In genomic region chr19:31232220-31232619, GRCh38 we compare ENCODE assay signal across 16 cellular contexts.
DNase-seq lines count a peak whose midpoint lies in the region; ATAC-seq and TF ChIP-seq lines count a peak whose summit lies in the region.
"Had no signal": no experiment of that assay in that cellular context is flagged by ENCODE, and none has a peak within 500 bp of the region (broad histone marks: within the 10 kb centered on the region; RNA-seq: fewer than 3 reads in every experiment).

No MANE protein-coding gene starts in this region.

- H2BK120ac ChIP-seq in trophoblast cell (ENCODE audit: insufficient read depth, low read length, poor library complexity), result no peak overlapping the region

- H3K4me1 ChIP-seq in GM23338 (ENCODE audit: insufficient read depth), result no peaks in the 10 kb centered on the region
- H3K4me1 ChIP-seq in RWPE2 (ENCODE audit: insufficient read depth, poor library complexity, severe bottlenecking), result no peaks in the 10 kb centered on the region
- H3K4me1 ChIP-seq in trophoblast cell (ENCODE audit: control insufficient read depth in 1 of 2, insufficient read depth in 2 of 2, low read length in 2 of 2), result no peaks in the 10 kb centered on the region
- H3K4me1 ChIP-seq: tibial artery had no signal

- no peaks in the 10 kb centered on the region for H3K79me2 ChIP-seq in GM23338 (replicated peaks; ENCODE audit: insufficient read depth)
- no peaks in the 10 kb centered on the region for H3K79me2 ChIP-seq in trophoblast cell (ENCODE audit: control insufficient read depth, insufficient read depth, low read length, poor library complexity)

- H4K12ac ChIP-seq in trophoblast cell (ENCODE audit: low read depth, low read length), result no peak overlapping the region

- no peak overlapping the region for H4K91ac ChIP-seq in trophoblast cell (ENCODE audit: low read depth, low read length)

- no peaks in the 10 kb centered on the region for H3K36me3 ChIP-seq in GM23338 (ENCODE audit: insufficient read depth)
- no peaks in the 10 kb centered on the region for H3K36me3 ChIP-seq in RWPE2 (ENCODE audit: low read depth)
- H3K36me3 ChIP-seq in trophoblast cell (ENCODE audit: control insufficient read depth in 1 of 2, insufficient read depth in 2 of 2, low read length in 2 of 2), result no peaks in the 10 kb centered on the region
- H3K36me3 ChIP-seq: tibial artery had no signal

- no peaks in the 10 kb centered on the region for H3K79me1 ChIP-seq in trophoblast cell (ENCODE audit: low read length)

- TF ChIP-seq CTCF in GM23338 (conservative IDR thresholded peaks at IDR 0.05; ENCODE audit: low read depth in 2 of 2) (peak; percentile 35 to 47), RWPE2 (IDR thresholded peaks at IDR 0.05; ENCODE audit: poor library complexity, severe bottlenecking) (no peak), epithelial cell of proximal tubule (conservative IDR thresholded peaks at IDR 0.05; ENCODE audit: low read depth, low read length) (peak; percentile 43), progenitor cell of endocrine pancreas (IDR thresholded peaks at IDR 0.05; ENCODE audit: unreplicated experiment) (peak; percentile 25)

- H2AFZ ChIP-seq in GM23338, result no peak overlapping the region
- H2AFZ ChIP-seq in trophoblast cell (ENCODE audit: insufficient read depth, low read length, poor library complexity), result no peak overlapping the region

- no CpG with 5 or more reads among the region's 4 CpGs for WGBS in trophoblast cell (ENCODE audit: extremely low coverage, insufficient coverage, insufficient read length)

- no peak overlapping the region for H3K27ac Mint-ChIP-seq in GM23338
- no peak overlapping the region for H3K27ac Mint-ChIP-seq in progenitor cell of endocrine pancreas
- H3K27ac Mint-ChIP-seq: activated naive CD8-positive, alpha-beta T cell had no signal

- H3K4me2 ChIP-seq in GM23338 (no peak overlapping the region), trophoblast cell (ENCODE audit: low read length) (no peak overlapping the region)

- H3K4ac ChIP-seq in trophoblast cell (ENCODE audit: low read depth, low read length), result no peak overlapping the region

- H3K9me2 ChIP-seq in GM23338 (ENCODE audit: insufficient read depth), result no peaks in the 10 kb centered on the region

- H2BK5ac ChIP-seq in trophoblast cell (ENCODE audit: low read depth, low read length, poor library complexity), result no peak overlapping the region

- no peaks in the 10 kb centered on the region for H3F3A ChIP-seq in GM23338 (replicated peaks; ENCODE audit: low read depth)

- no peak overlapping the region for H3K23ac ChIP-seq in trophoblast cell (ENCODE audit: low read length)

- no peak overlapping the region for H2BK12ac ChIP-seq in trophoblast cell (ENCODE audit: low read length)

- H3K4me3 ChIP-seq in GM23338 (no peak overlapping the region), RWPE2 (ENCODE audit: severe bottlenecking) (no peak overlapping the region), epithelial cell of proximal tubule (ENCODE audit: low read depth, low read length) (no peak overlapping the region), trophoblast cell (ENCODE audit: low read depth, low read length) (no peak overlapping the region)
- H3K4me3 ChIP-seq: tibial artery had no signal

- H3K14ac ChIP-seq in trophoblast cell (ENCODE audit: low read length), result no peak overlapping the region

- H3K27me3 Mint-ChIP-seq in GM23338 (ENCODE audit: insufficient read depth, low read depth, poor library complexity), result peaks cover 3% of the 10 kb centered on the region
- H3K27me3 Mint-ChIP-seq in progenitor cell of endocrine pancreas, result peaks cover 4% of the 10 kb centered on the region

- H3K36me3 Mint-ChIP-seq in GM23338 (ENCODE audit: low read depth) (no peaks in the 10 kb centered on the region), progenitor cell of endocrine pancreas (ENCODE audit: insufficient read depth) (no peaks in the 10 kb centered on the region)

- H3K18ac ChIP-seq in trophoblast cell (ENCODE audit: low read length), result no peak overlapping the region

- H3K27me3 ChIP-seq in GM23338 (ENCODE audit: insufficient read depth), result no peaks in the 10 kb centered on the region
- no peaks in the 10 kb centered on the region for H3K27me3 ChIP-seq in RWPE2 (ENCODE audit: insufficient read depth, poor library complexity, severe bottlenecking)
- no peaks in the 10 kb centered on the region for H3K27me3 ChIP-seq in trophoblast cell (ENCODE audit: insufficient read depth, low read length)
- H3K27me3 ChIP-seq: tibial artery had no signal

- H3K9ac ChIP-seq in trophoblast cell (ENCODE audit: low read length), result no peak overlapping the region

- DNase-seq in GM23338 (ENCODE audit: low spot score) (peak; percentile 48), RWPE2 (ENCODE audit: low spot score) (no peak), epithelial cell of proximal tubule (ENCODE audit: low read depth) (no peak), progenitor cell of endocrine pancreas (ENCODE audit: low spot score, unreplicated experiment) (no peak), middle frontal gyrus (ENCODE audit: extremely low spot score, low spot score) (no peak), trophoblast cell (no peak), NCI-H187 (lab: John Stamatoyannopoulos, UW) (no peak)
- DNase-seq: activated CD4-positive, alpha-beta T cell treated with anti-CD3 and anti-CD28 coated beads for 48 hours; caudate nucleus; MV-4-11; NCI-H2081; NCI-H748 treated with DMSO at 0.1 percent for 48 hours; tibial artery had no signal

- H3K9me3 Mint-ChIP-seq in GM23338, result no peaks in the 10 kb centered on the region
- no peaks in the 10 kb centered on the region for H3K9me3 Mint-ChIP-seq in progenitor cell of endocrine pancreas (ENCODE audit: low read depth)

- H3K9me3 ChIP-seq in RWPE2 (ENCODE audit: severe bottlenecking), result peaks cover 2% of the 10 kb centered on the region
- H3K9me3 ChIP-seq in trophoblast cell (ENCODE audit: insufficient read depth, low read depth, low read length), result no peaks in the 10 kb centered on the region
- H3K9me3 ChIP-seq: tibial artery had no signal

- ATAC-seq in GM23338, result peak; percentile 91
- peak; percentile 49; the same call in 1 of the 3 replicates for ATAC-seq in RWPE2 (ENCODE audit: low read depth)
- ATAC-seq in HG02852 (IDR thresholded peaks at IDR 0.05; ENCODE audit: unreplicated experiment), result no peak
- ATAC-seq: HepG2 had no signal

- H3K4me1 Mint-ChIP-seq in GM23338, result peaks cover 8% of the 10 kb centered on the region; the same call in 2 of the 3 replicates
- peaks cover 10% of the 10 kb centered on the region for H3K4me1 Mint-ChIP-seq in progenitor cell of endocrine pancreas (ENCODE audit: low read depth)

- no peaks in the 10 kb centered on the region for H4K20me1 ChIP-seq in GM23338 (replicated peaks; ENCODE audit: insufficient read depth)

- H3K4me3 Mint-ChIP-seq in GM23338 (no peak overlapping the region), progenitor cell of endocrine pancreas (ENCODE audit: low read depth) (no peak overlapping the region)
- H3K4me3 Mint-ChIP-seq: activated naive CD8-positive, alpha-beta T cell had no signal

- no peak overlapping the region for H2AK5ac ChIP-seq in trophoblast cell (ENCODE audit: low read length)

- no peak overlapping the region for H4K8ac ChIP-seq in trophoblast cell (ENCODE audit: low read depth, low read length)

- H3K27ac ChIP-seq in GM23338 (ENCODE audit: low read depth), result no peak overlapping the region
- H3K27ac ChIP-seq in RWPE2 (ENCODE audit: poor library complexity, severe bottlenecking), result peak overlapping the region; percentile 31
- H3K27ac ChIP-seq in trophoblast cell (ENCODE audit: low read depth, low read length), result no peak overlapping the region
- H3K27ac ChIP-seq: tibial artery had no signal

TF ChIP-seq in GM23338, 12 proteins besides CTCF, POLR2A, EP300 and RAD21 (continues in another document):
- TF ChIP-seq POLR2AphosphoS5 (IDR thresholded peaks at IDR 0.05; ENCODE audit: low read depth), result no peak
- no peak for TF ChIP-seq ZNF331 (CRISPR knock-in tag; IDR thresholded peaks at IDR 0.05; ENCODE audit: low read depth)
- TF ChIP-seq STAT1 (IDR thresholded peaks at IDR 0.05; ENCODE audit: unreplicated experiment), result no peak
- TF ChIP-seq EZH2phosphoT487 (IDR thresholded peaks at IDR 0.05; ENCODE audit: unreplicated experiment), result no peak
- no peak for TF ChIP-seq EZH2 (IDR thresholded peaks at IDR 0.05; ENCODE audit: low read depth, unreplicated experiment)
- TF ChIP-seq NANOG (IDR thresholded peaks at IDR 0.05; ENCODE audit: borderline replicate concordance), result no peak
- TF ChIP-seq CREB1 (CRISPR knock-in tag; IDR thresholded peaks at IDR 0.05; ENCODE audit: low read depth), result no peak
- TF ChIP-seq, protein P1, sequence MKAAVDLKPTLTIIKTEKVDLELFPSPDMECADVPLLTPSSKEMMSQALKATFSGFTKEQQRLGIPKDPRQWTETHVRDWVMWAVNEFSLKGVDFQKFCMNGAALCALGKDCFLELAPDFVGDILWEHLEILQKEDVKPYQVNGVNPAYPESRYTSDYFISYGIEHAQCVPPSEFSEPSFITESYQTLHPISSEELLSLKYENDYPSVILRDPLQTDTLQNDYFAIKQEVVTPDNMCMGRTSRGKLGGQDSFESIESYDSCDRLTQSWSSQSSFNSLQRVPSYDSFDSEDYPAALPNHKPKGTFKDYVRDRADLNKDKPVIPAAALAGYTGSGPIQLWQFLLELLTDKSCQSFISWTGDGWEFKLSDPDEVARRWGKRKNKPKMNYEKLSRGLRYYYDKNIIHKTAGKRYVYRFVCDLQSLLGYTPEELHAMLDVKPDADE (IDR thresholded peaks at IDR 0.05), result no peak
